1 cellular context compared by ENCODE assay signal in the genomic region with DNA sequence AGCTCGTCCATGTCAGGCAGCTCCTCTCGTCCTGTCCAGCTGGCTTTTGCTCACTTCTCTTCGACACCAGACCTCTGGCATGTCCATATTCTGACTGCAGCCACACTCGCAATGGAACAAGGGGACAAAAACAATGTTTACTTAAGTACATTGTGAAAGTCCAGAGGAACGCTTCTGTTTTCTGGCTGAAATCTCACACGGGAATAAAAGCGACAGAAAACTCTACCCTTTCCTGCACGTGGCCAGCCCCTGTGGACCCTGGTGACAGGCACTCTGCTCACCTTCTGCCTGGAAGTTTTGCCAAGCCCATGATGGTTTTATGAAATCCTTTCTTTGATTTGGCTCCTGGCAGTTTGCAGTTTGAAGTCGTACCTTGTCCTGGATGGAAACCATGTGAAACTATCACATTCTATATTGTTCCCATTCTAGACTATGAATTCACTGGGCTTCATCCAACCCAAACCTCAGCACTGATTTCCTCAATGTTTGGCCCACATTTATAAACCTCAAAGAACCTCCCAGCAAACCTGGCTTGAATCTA.
TF ChIP-seq lines count a peak whose summit lies in the region.

No MANE protein-coding gene starts in this region.

TF ChIP-seq in HepG2, 621 proteins besides CTCF, POLR2A, EP300 and RAD21 (continued from another document):
- no peak for TF ChIP-seq ADNP (CRISPR knock-in tag; IDR thresholded peaks at IDR 0.05)
- TF ChIP-seq, protein P1, sequence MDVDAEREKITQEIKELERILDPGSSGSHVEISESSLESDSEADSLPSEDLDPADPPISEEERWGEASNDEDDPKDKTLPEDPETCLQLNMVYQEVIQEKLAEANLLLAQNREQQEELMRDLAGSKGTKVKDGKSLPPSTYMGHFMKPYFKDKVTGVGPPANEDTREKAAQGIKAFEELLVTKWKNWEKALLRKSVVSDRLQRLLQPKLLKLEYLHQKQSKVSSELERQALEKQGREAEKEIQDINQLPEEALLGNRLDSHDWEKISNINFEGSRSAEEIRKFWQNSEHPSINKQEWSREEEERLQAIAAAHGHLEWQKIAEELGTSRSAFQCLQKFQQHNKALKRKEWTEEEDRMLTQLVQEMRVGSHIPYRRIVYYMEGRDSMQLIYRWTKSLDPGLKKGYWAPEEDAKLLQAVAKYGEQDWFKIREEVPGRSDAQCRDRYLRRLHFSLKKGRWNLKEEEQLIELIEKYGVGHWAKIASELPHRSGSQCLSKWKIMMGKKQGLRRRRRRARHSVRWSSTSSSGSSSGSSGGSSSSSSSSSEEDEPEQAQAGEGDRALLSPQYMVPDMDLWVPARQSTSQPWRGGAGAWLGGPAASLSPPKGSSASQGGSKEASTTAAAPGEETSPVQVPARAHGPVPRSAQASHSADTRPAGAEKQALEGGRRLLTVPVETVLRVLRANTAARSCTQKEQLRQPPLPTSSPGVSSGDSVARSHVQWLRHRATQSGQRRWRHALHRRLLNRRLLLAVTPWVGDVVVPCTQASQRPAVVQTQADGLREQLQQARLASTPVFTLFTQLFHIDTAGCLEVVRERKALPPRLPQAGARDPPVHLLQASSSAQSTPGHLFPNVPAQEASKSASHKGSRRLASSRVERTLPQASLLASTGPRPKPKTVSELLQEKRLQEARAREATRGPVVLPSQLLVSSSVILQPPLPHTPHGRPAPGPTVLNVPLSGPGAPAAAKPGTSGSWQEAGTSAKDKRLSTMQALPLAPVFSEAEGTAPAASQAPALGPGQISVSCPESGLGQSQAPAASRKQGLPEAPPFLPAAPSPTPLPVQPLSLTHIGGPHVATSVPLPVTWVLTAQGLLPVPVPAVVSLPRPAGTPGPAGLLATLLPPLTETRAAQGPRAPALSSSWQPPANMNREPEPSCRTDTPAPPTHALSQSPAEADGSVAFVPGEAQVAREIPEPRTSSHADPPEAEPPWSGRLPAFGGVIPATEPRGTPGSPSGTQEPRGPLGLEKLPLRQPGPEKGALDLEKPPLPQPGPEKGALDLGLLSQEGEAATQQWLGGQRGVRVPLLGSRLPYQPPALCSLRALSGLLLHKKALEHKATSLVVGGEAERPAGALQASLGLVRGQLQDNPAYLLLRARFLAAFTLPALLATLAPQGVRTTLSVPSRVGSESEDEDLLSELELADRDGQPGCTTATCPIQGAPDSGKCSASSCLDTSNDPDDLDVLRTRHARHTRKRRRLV (CRISPR knock-in tag; IDR thresholded peaks at IDR 0.05): no peak
- TF ChIP-seq, protein P2, sequence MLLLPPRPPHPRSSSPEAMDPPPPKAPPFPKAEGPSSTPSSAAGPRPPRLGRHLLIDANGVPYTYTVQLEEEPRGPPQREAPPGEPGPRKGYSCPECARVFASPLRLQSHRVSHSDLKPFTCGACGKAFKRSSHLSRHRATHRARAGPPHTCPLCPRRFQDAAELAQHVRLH (CRISPR knock-in tag; IDR thresholded peaks at IDR 0.05; ENCODE audit: borderline replicate concordance, low read depth): no peak
- TF ChIP-seq HNF4A (CRISPR knock-in tag; IDR thresholded peaks at IDR 0.05): peak; percentile 19; the same call in 1 of the 2 replicates
- TF ChIP-seq, protein P3, sequence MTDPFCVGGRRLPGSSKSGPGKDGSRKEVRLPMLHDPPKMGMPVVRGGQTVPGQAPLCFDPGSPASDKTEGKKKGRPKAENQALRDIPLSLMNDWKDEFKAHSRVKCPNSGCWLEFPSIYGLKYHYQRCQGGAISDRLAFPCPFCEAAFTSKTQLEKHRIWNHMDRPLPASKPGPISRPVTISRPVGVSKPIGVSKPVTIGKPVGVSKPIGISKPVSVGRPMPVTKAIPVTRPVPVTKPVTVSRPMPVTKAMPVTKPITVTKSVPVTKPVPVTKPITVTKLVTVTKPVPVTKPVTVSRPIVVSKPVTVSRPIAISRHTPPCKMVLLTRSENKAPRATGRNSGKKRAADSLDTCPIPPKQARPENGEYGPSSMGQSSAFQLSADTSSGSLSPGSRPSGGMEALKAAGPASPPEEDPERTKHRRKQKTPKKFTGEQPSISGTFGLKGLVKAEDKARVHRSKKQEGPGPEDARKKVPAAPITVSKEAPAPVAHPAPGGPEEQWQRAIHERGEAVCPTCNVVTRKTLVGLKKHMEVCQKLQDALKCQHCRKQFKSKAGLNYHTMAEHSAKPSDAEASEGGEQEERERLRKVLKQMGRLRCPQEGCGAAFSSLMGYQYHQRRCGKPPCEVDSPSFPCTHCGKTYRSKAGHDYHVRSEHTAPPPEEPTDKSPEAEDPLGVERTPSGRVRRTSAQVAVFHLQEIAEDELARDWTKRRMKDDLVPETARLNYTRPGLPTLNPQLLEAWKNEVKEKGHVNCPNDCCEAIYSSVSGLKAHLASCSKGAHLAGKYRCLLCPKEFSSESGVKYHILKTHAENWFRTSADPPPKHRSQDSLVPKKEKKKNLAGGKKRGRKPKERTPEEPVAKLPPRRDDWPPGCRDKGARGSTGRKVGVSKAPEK (CRISPR knock-in tag; IDR thresholded peaks at IDR 0.05; ENCODE audit: borderline replicate concordance): 0 out of 2 replicates have a peak, but pooled peaks have one; percentile 40
- TF ChIP-seq, protein P4, sequence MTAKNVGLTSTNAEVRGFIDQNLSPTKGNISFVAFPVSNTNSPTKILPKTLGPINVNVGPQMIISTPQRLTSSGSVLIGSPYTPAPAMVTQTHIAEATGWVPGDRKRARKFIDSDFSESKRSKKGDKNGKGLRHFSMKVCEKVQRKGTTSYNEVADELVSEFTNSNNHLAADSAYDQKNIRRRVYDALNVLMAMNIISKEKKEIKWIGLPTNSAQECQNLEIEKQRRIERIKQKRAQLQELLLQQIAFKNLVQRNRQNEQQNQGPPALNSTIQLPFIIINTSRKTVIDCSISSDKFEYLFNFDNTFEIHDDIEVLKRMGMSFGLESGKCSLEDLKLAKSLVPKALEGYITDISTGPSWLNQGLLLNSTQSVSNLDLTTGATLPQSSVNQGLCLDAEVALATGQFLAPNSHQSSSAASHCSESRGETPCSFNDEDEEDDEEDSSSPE (CRISPR knock-in tag; IDR thresholded peaks at IDR 0.05): no peak
- no peak for TF ChIP-seq NFATC3 (CRISPR knock-in tag; IDR thresholded peaks at IDR 0.05)
- no peak for TF ChIP-seq SOX13 (IDR thresholded peaks at IDR 0.05)
- peak in 1 of 2 experiments; percentile 25; a peak in 1 of 4 replicates for TF ChIP-seq SOX13 (CRISPR knock-in tag; conservative IDR thresholded peaks at IDR 0.05 in 1 of 2, IDR thresholded peaks at IDR 0.05 in 1 of 2)
- TF ChIP-seq SALL1 (CRISPR knock-in tag; IDR thresholded peaks at IDR 0.05): peak; percentile 11; the same call in 1 of the 2 replicates
- peak; percentile 15; the same call in 1 of the 2 replicates for TF ChIP-seq CEBPB (IDR thresholded peaks at IDR 0.05; ENCODE audit: borderline replicate concordance, low read depth, low read length)
